ENCODE assay signal across 9 cellular contexts in the genomic region with DNA sequence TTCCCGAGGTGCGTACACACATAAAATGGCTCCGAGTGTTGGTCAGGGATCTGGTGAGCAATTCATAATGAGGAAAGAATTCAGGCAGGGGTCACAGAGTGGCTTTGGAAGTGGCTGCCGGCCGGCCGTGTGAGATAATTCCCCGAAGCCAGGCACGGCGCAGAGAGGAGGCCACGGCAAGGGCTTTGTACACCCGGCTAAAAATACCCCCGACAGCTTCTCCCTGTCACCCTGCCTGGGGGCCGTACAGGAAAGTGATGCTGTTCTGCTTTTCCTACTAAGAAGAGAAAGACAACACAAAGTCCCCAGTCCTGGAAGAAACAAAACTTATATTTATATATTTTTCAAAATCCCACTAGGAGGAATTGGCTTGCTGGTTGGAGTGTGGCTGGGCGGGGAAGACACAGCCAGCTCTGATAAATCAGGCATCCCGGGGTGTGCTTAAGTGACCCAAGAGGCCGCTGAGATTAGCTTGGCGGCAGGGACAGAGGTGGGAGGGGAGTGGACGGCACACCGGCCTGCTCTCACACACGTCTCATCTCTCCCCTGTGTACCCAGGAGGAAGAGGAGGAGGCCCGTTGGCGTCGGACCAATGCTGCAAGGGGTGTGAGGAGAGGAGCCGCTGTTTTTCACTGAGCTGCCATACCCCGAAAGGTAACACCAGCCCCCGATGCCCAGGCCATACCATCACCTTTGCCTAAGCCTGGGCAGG.
DNase-seq lines count a peak whose midpoint lies in the region; ATAC-seq and TF ChIP-seq lines count a peak whose summit lies in the region.
"Had no signal": no experiment of that assay in that cellular context is flagged by ENCODE, and none has a peak within 500 bp of the region (broad histone marks: within the 10 kb centered on the region; RNA-seq: fewer than 3 reads in every experiment).

No MANE protein-coding gene starts in this region.

- peak overlapping the region; percentile 36 for H3K27ac Mint-ChIP-seq in dendritic cell treated with granulocyte-macrophage colony-stimulating factor and Interleukin-4, amounts not matched to agents 40 ng/mL and 50 ng/mL, for 4 days

- intact Hi-C loops in dendritic cell treated with granulocyte-macrophage colony-stimulating factor and Interleukin-4, amounts not matched to agents 40 ng/mL and 50 ng/mL, for 4 days (cut with micrococcal nuclease) = no loop called here

- H3K27me3 Mint-ChIP-seq in dendritic cell treated with granulocyte-macrophage colony-stimulating factor and Interleukin-4, amounts not matched to agents 40 ng/mL and 50 ng/mL, for 4 days = no peaks in the 10 kb centered on the region

- peak overlapping the region; percentile 87 for H2BK120ac ChIP-seq in mesenchymal stem cell (ENCODE audit: low read depth, low read length)

- H3K18ac ChIP-seq in mesenchymal stem cell (ENCODE audit: low read depth in 1 of 2, low read length in 2 of 2) = peak overlapping the region; percentile 95 to 97

- DNase-seq in NCI-H2227 (lab: John Stamatoyannopoulos, UW; ENCODE audit: unreplicated experiment) = peak; percentile 51
- peak; percentile 99 for DNase-seq in mesenchymal stem cell
- DNase-seq in thoracic aorta (ENCODE audit: low spot score) = peak; percentile 38
- DNase-seq in NCI-H1694 treated with DMSO at 0.1 percent for 48 hours (lab: John Stamatoyannopoulos, UW) = no peak
- DNase-seq: NCI-H2107; stimulated activated CD4-positive, alpha-beta T cell treated with anti-CD3 and anti-CD28 coated beads, Interleukin-4, amount 100 ng/mL, for 24 hours had no signal

- peak overlapping the region; percentile 98 for H4K91ac ChIP-seq in mesenchymal stem cell (ENCODE audit: low read length)

- no peak overlapping the region for H3K4me3 Mint-ChIP-seq in dendritic cell treated with granulocyte-macrophage colony-stimulating factor and Interleukin-4, amounts not matched to agents 40 ng/mL and 50 ng/mL, for 4 days

- H3K27ac ChIP-seq in mesenchymal stem cell (ENCODE audit: low read length, poor library complexity, severe bottlenecking) (peak overlapping the region; percentile 87), thoracic aorta (peak overlapping the region; percentile 41 to 55)

- no peak overlapping the region for H3K4me2 ChIP-seq in mesenchymal stem cell (ENCODE audit: low read length, poor library complexity, severe bottlenecking)

- no peaks in the 10 kb centered on the region for H3K9me3 Mint-ChIP-seq in dendritic cell treated with granulocyte-macrophage colony-stimulating factor and Interleukin-4, amounts not matched to agents 40 ng/mL and 50 ng/mL, for 4 days

- H2BK5ac ChIP-seq in mesenchymal stem cell (ENCODE audit: low read depth, low read length, poor library complexity, severe bottlenecking) = peak overlapping the region; percentile 48

- ATAC-seq in thoracic aorta (ENCODE audit: insufficient number of reproducible peaks, low FRiP score, low read depth) (peak; percentile 29), HG03280 (IDR thresholded peaks at IDR 0.05; ENCODE audit: unreplicated experiment) (no peak), HG03135 (IDR thresholded peaks at IDR 0.05; ENCODE audit: unreplicated experiment) (no peak)

- peaks cover 16% of the 10 kb centered on the region for H3K79me1 ChIP-seq in mesenchymal stem cell (replicated peaks; ENCODE audit: low read length, poor library complexity, severe bottlenecking)

- H3K4me1 Mint-ChIP-seq in dendritic cell treated with granulocyte-macrophage colony-stimulating factor and Interleukin-4, amounts not matched to agents 40 ng/mL and 50 ng/mL, for 4 days (ENCODE audit: low read depth) = peaks cover 84% of the 10 kb centered on the region

- H3K4me3 ChIP-seq in mesenchymal stem cell (ENCODE audit: insufficient read depth in 1 of 2, low read depth in 1 of 2, low read length in 2 of 2) (peak overlapping the region in 1 of 2 experiments; percentile 38), thoracic aorta (no peak overlapping the region)

- peak overlapping the region; percentile 44 for H2BK15ac ChIP-seq in mesenchymal stem cell (ENCODE audit: low read depth, poor library complexity, severe bottlenecking)

- no peak for TF ChIP-seq CTCF in thoracic aorta (IDR thresholded peaks at IDR 0.05)

- H3K23ac ChIP-seq in mesenchymal stem cell (ENCODE audit: low read length in 2 of 2) = peak overlapping the region in 1 of 2 experiments; percentile 94

- H3K4ac ChIP-seq in mesenchymal stem cell (ENCODE audit: low read depth in 1 of 2, low read length in 2 of 2) = peak overlapping the region; percentile 95 to 97

- H4K8ac ChIP-seq in mesenchymal stem cell (ENCODE audit: low read length) = peak overlapping the region; percentile 39

- H3K14ac ChIP-seq in mesenchymal stem cell (ENCODE audit: low read length in 2 of 2) = peak overlapping the region in 1 of 2 experiments; percentile 95

- H2AFZ ChIP-seq in mesenchymal stem cell (ENCODE audit: low read depth, low read length) = no peak overlapping the region

- peak overlapping the region; percentile 60 to 99 for H2BK12ac ChIP-seq in mesenchymal stem cell (ENCODE audit: low read length in 2 of 2)

- no peaks in the 10 kb centered on the region for H3K27me3 ChIP-seq in mesenchymal stem cell (ENCODE audit: control insufficient read depth in 1 of 2, insufficient read depth in 1 of 2, low read length in 2 of 2)
- H3K27me3 ChIP-seq in thoracic aorta (replicated peaks; ENCODE audit: insufficient read depth) = no peaks in the 10 kb centered on the region

- H3K36me3 ChIP-seq in mesenchymal stem cell (ENCODE audit: control insufficient read depth in 1 of 2, insufficient read depth in 2 of 2, low read depth in 1 of 2, low read length in 2 of 2) (peaks cover 51 to 55% of the 10 kb centered on the region in 2 experiments), thoracic aorta (peaks cover 20% of the 10 kb centered on the region)

- H3K36me3 Mint-ChIP-seq in dendritic cell treated with granulocyte-macrophage colony-stimulating factor and Interleukin-4, amounts not matched to agents 40 ng/mL and 50 ng/mL, for 4 days (ENCODE audit: low read depth) = peaks cover 63% of the 10 kb centered on the region

- WGBS in mesenchymal stem cell = 22% methylated on average over 24 of the region's 26 CpGs

- H3K4me1 ChIP-seq in mesenchymal stem cell (ENCODE audit: control insufficient read depth, insufficient read depth, low read depth, low read length) (peaks cover 67% of the 10 kb centered on the region), thoracic aorta (ENCODE audit: control insufficient read depth in 1 of 2, low read depth in 2 of 2) (peaks cover 22 to 29% of the 10 kb centered on the region in 2 donors)

- H2AK5ac ChIP-seq in mesenchymal stem cell (ENCODE audit: low read length, severe bottlenecking) = peak overlapping the region; percentile 98

- H3K9me3 ChIP-seq in mesenchymal stem cell (ENCODE audit: control insufficient read depth, low read length) (no peaks in the 10 kb centered on the region), thoracic aorta (no peaks in the 10 kb centered on the region)

- H3K9ac ChIP-seq in mesenchymal stem cell (ENCODE audit: low read length) = peak overlapping the region; percentile 92
